In genomic region chr20:34875657-34876160, GRCh38 we compare ENCODE assay signal across 1 cellular context.
TF ChIP-seq lines count a peak whose summit lies in the region.

No MANE protein-coding gene starts in this region.

TF ChIP-seq in HepG2, 621 proteins besides CTCF, POLR2A, EP300 and RAD21 (continued from another document):
- TF ChIP-seq AHDC1 (CRISPR knock-in tag; IDR thresholded peaks at IDR 0.05; ENCODE audit: borderline replicate concordance) (peak; percentile 54; the same call in 1 of the 2 replicates), NFIB (CRISPR knock-in tag; IDR thresholded peaks at IDR 0.05; ENCODE audit: borderline replicate concordance) (no peak), ZBTB2 (CRISPR knock-in tag; IDR thresholded peaks at IDR 0.05; ENCODE audit: low read depth) (no peak), ZNF660 (CRISPR knock-in tag; IDR thresholded peaks at IDR 0.05; ENCODE audit: borderline replicate concordance, low read depth) (no peak), ZZZ3 (CRISPR knock-in tag; IDR thresholded peaks at IDR 0.05; ENCODE audit: borderline replicate concordance) (no peak), ZNF136 (CRISPR knock-in tag; IDR thresholded peaks at IDR 0.05; ENCODE audit: low read depth) (no peak), ELF3 (CRISPR knock-in tag; IDR thresholded peaks at IDR 0.05) (peak; percentile 71; the same call in 1 of the 2 replicates), FOXK2 (IDR thresholded peaks at IDR 0.05) (no peak), TP53 (CRISPR knock-in tag; conservative IDR thresholded peaks at IDR 0.05) (no peak), DMTF1 (CRISPR knock-in tag; IDR thresholded peaks at IDR 0.05) (no peak), ZKSCAN1 (IDR thresholded peaks at IDR 0.05; ENCODE audit: low read length) (no peak), FUBP1 (CRISPR knock-in tag; IDR thresholded peaks at IDR 0.05; ENCODE audit: borderline replicate concordance) (no peak), PRMT3 (CRISPR knock-in tag; IDR thresholded peaks at IDR 0.05; ENCODE audit: borderline replicate concordance, low read depth) (peak; percentile 31; the same call in 1 of the 2 replicates), ZBTB21 (CRISPR knock-in tag; IDR thresholded peaks at IDR 0.05) (no peak), HMGXB4 (CRISPR knock-in tag; IDR thresholded peaks at IDR 0.05; ENCODE audit: borderline replicate concordance in 1 of 2, low read depth in 1 of 2) (no peak), ZSCAN12 (CRISPR knock-in tag; IDR thresholded peaks at IDR 0.05) (no peak), YY1 (IDR thresholded peaks at IDR 0.05; ENCODE audit: insufficient read depth, insufficient replicate concordance, low read depth, low read length) (no peak), ZNF317 (CRISPR knock-in tag; IDR thresholded peaks at IDR 0.05) (no peak), SSRP1 (CRISPR knock-in tag; IDR thresholded peaks at IDR 0.05) (0 out of 2 replicates have a peak, but pooled peaks have one; percentile 32), NR3C1 (CRISPR knock-in tag; IDR thresholded peaks at IDR 0.05) (no peak), ZNF589 (CRISPR knock-in tag; conservative IDR thresholded peaks at IDR 0.05) (no peak), AKAP8 (CRISPR knock-in tag; IDR thresholded peaks at IDR 0.05) (peak; percentile 39; the same call in 1 of the 2 replicates), KDM3A (CRISPR knock-in tag; IDR thresholded peaks at IDR 0.05; ENCODE audit: low read depth) (no peak), ZNF333 (CRISPR knock-in tag; IDR thresholded peaks at IDR 0.05; ENCODE audit: borderline replicate concordance) (0 out of 2 replicates have a peak, but pooled peaks have one; percentile 2)
